Comparison of ENCODE assay signal across 8 cellular contexts in the genomic region with DNA sequence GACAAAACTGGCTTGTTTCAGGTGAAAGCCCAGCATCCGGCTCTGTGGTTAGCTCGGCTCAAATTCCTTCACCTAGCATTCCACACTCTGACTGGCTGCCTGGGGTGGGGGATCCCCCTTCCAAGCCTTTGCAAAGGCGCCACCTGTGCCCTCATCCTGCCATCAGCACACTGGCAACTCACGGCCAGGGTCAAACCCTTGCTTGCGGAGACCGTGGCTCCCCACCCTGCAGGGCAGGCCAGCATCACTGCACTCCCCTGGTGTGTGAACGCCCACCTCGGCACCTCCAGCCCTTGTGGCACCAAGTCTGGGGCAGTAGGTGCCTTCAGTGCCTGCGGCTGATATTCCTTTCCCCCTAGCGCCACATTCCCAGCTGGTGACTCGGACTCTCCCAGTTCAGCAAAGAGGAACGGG. TPM values are rescaled to one million over a fixed set of nuclear protein-coding genes. Genes with fewer than 3 reads are reported as not detected.
DNase-seq lines count a peak whose midpoint lies in the region; ATAC-seq lines count a peak whose summit lies in the region.

No MANE protein-coding gene starts in this region.

- no peaks in the 10 kb centered on the region for H3K27me3 Mint-ChIP-seq in activated naive CD8-positive, alpha-beta T cell treated with anti-CD3 and anti-CD28 coated beads for 36 hours

- peaks cover 5% of the 10 kb centered on the region for H3K36me3 Mint-ChIP-seq in activated naive CD8-positive, alpha-beta T cell treated with anti-CD3 and anti-CD28 coated beads for 36 hours

- no peak for ATAC-seq in activated CD4-positive, CD25-positive, alpha-beta regulatory T cell treated with anti-CD3 and anti-CD28 coated beads, Interleukin-2, amount 50 U/mL, for 24 hours
- no peak for ATAC-seq in GM19035 (IDR thresholded peaks at IDR 0.05; ENCODE audit: unreplicated experiment)

- peak; percentile 45 for DNase-seq in activated CD4-positive, CD25-positive, alpha-beta regulatory T cell treated with anti-CD3 and anti-CD28 coated beads, Interleukin-2, amount 50 U/mL, for 72 hours
- peak; percentile 27 for DNase-seq in activated naive CD8-positive, alpha-beta T cell treated with anti-CD3 and anti-CD28 coated beads for 36 hours
- peak; percentile 79 for DNase-seq in islet precursor cell
- DNase-seq in amniotic stem cell (lab: John Stamatoyannopoulos, UW) = no peak
- DNase-seq in COLO668 (lab: John Stamatoyannopoulos, UW; ENCODE audit: unreplicated experiment) = no peak

- H3K4me1 Mint-ChIP-seq in activated naive CD8-positive, alpha-beta T cell treated with anti-CD3 and anti-CD28 coated beads for 36 hours = peaks cover 24% of the 10 kb centered on the region

- H3K4me3 Mint-ChIP-seq in activated naive CD8-positive, alpha-beta T cell treated with anti-CD3 and anti-CD28 coated beads for 36 hours = peak overlapping the region; percentile 99

- H3K9me3 Mint-ChIP-seq in activated naive CD8-positive, alpha-beta T cell treated with anti-CD3 and anti-CD28 coated beads for 36 hours = no peaks in the 10 kb centered on the region

- peak overlapping the region; percentile 34 for H3K27ac Mint-ChIP-seq in activated naive CD8-positive, alpha-beta T cell treated with anti-CD3 and anti-CD28 coated beads for 36 hours

- no peaks in the 10 kb centered on the region for H3K27me3 ChIP-seq in subcutaneous abdominal adipose tissue (ENCODE audit: control insufficient read depth in 5 of 5, insufficient read depth in 4 of 5, low read length in 5 of 5)

- H3K36me3 ChIP-seq in subcutaneous abdominal adipose tissue (ENCODE audit: control insufficient read depth in 5 of 5, insufficient read depth in 5 of 5, low read length in 5 of 5) = peaks cover 0 to 45% (median 44%) of the 10 kb centered on the region in 5 donors

- no peaks in the 10 kb centered on the region for H3K9me3 ChIP-seq in subcutaneous abdominal adipose tissue (ENCODE audit: control insufficient read depth in 5 of 5, low read length in 5 of 5)

- H3K27ac ChIP-seq in subcutaneous abdominal adipose tissue (ENCODE audit: low read depth, low read length) = peak overlapping the region; percentile 96

- peak overlapping the region; percentile 81 to 95 (median 90) for H3K9ac ChIP-seq in subcutaneous abdominal adipose tissue (ENCODE audit: low read length in 5 of 5)

- H3K4me1 ChIP-seq in subcutaneous abdominal adipose tissue (ENCODE audit: control insufficient read depth in 5 of 5, insufficient read depth in 5 of 5, low read length in 5 of 5) = peaks cover 5 to 49% (median 46%) of the 10 kb centered on the region in 5 donors

- H3K4me3 ChIP-seq in subcutaneous abdominal adipose tissue (ENCODE audit: low read depth in 1 of 5, low read length in 5 of 5) = peak overlapping the region; percentile 73 to 92 (median 86)

RNA-seq across cellular contexts. Expression of gene FLII, which starts 1.3 kb away (rescaled TPM):
- total RNA-seq in activated naive CD8-positive, alpha-beta T cell treated with anti-CD3 and anti-CD28 coated beads for 36 hours = 100 to 1,000 TPM; 237 to 242 TPM

RNA-seq across cellular contexts. Expression of gene MIEF2, which starts 3.2 kb away (rescaled TPM):
- total RNA-seq in activated naive CD8-positive, alpha-beta T cell treated with anti-CD3 and anti-CD28 coated beads for 36 hours = 1 to 10 TPM; 3.2 to 4.3 TPM

RNA-seq across cellular contexts. Expression of gene LLGL1, which starts 31.8 kb away (rescaled TPM):
- 10 to 100 TPM; 13.7 to 15.2 TPM for total RNA-seq in activated naive CD8-positive, alpha-beta T cell treated with anti-CD3 and anti-CD28 coated beads for 36 hours

RNA-seq across cellular contexts. Expression of gene TOP3A, which starts 57.5 kb away (rescaled TPM):
- 10 to 100 TPM; 55.4 to 56.9 TPM for total RNA-seq in activated naive CD8-positive, alpha-beta T cell treated with anti-CD3 and anti-CD28 coated beads for 36 hours

RNA-seq across cellular contexts. Expression of gene SMCR8, which starts 57.8 kb away (rescaled TPM):
- 10 to 100 TPM; 19.4 TPM for total RNA-seq in activated naive CD8-positive, alpha-beta T cell treated with anti-CD3 and anti-CD28 coated beads for 36 hours

Comparison
In these comparisons a context has a peak if more than half of its experiments do, and no peak if none do; other contexts are left out.
1. DNase-seq: peak in activated CD4-positive, CD25-positive, alpha-beta regulatory T cell treated with anti-CD3 and anti-CD28 coated beads, Interleukin-2, amount 50 U/mL, for 72 hours (single experiment), activated naive CD8-positive, alpha-beta T cell treated with anti-CD3 and anti-CD28 coated beads for 36 hours (single experiment) and islet precursor cell (single experiment); none in amniotic stem cell (single experiment) and COLO668 (single experiment).